21 cellular contexts compared by ENCODE assay signal in genomic region chr1:174812656-174813055, GRCh38.
A peak's percentile ranks its signal among the peaks of the same experiment; 100 is the strongest.
DNase-seq lines count a peak whose midpoint lies in the region; ATAC-seq and TF ChIP-seq lines count a peak whose summit lies in the region.
"Had no signal": no experiment of that assay in that cellular context is flagged by ENCODE, and none has a peak within 500 bp of the region (broad histone marks: within the 10 kb centered on the region; RNA-seq: fewer than 3 reads in every experiment).

No MANE protein-coding gene starts in this region.

- H4K8ac ChIP-seq in mesenchymal stem cell (ENCODE audit: low read length), result no peak overlapping the region

- peak; percentile 19 for DNase-seq in EL
- no peak for DNase-seq in central memory CD8-positive, alpha-beta T cell (ENCODE audit: low spot score in 2 of 2)
- DNase-seq in mesenchymal stem cell, result peak; percentile 4
- no peak for DNase-seq in activated CD4-positive, alpha-beta T cell treated with anti-CD3 and anti-CD28 coated beads, Interleukin-2, amount 50 U/mL, for 1 hour
- no peak for DNase-seq in type B pancreatic cell (ENCODE audit: extremely low spot score, unreplicated experiment)
- DNase-seq in activated CD4-positive, alpha-beta T cell treated with anti-CD3 and anti-CD28 coated beads, Interleukin-2, amount 50 U/mL, for 4 hours, result no peak
- DNase-seq in DMS153 (lab: John Stamatoyannopoulos, UW), result no peak
- DNase-seq: ACHN; left cardiac atrium; nephron progenitor cell; stimulated activated CD8-positive, alpha-beta memory T cell treated with anti-CD3 and anti-CD28 coated beads, Interleukin-4, amount 100 ng/mL, for 48 hours; T-helper 9 cell had no signal

- no peak overlapping the region for H3K23ac ChIP-seq in mesenchymal stem cell (ENCODE audit: low read length in 2 of 2)

- H3K27ac Mint-ChIP-seq in IgD-negative memory B cell (peak overlapping the region in 2 of 3 donors; percentile 2 to 3), type B pancreatic cell (no peak overlapping the region)
- H3K27ac Mint-ChIP-seq in central memory CD8-positive, alpha-beta T cell (ENCODE audit: low read depth), result peak overlapping the region; percentile 37
- H3K27ac Mint-ChIP-seq: dendritic cell treated with granulocyte-macrophage colony-stimulating factor and Interleukin-4, amounts not matched to agents 40 ng/mL and 50 ng/mL, for 4 days; nephron progenitor cell had no signal

- no peak overlapping the region for H3K4me3 ChIP-seq in mesenchymal stem cell (ENCODE audit: insufficient read depth in 1 of 2, low read depth in 1 of 2, low read length in 2 of 2)
- H3K4me3 ChIP-seq: breast epithelium, gastroesophageal sphincter, SK-N-MC, suprapubic skin had no signal

- H3K9me3 Mint-ChIP-seq in IgD-negative memory B cell (no peaks in the 10 kb centered on the region), type B pancreatic cell (no peaks in the 10 kb centered on the region)
- no peaks in the 10 kb centered on the region for H3K9me3 Mint-ChIP-seq in central memory CD8-positive, alpha-beta T cell
- H3K9me3 Mint-ChIP-seq: dendritic cell treated with granulocyte-macrophage colony-stimulating factor and Interleukin-4, amounts not matched to agents 40 ng/mL and 50 ng/mL, for 4 days; nephron progenitor cell had no signal

- no peak overlapping the region for H2BK12ac ChIP-seq in mesenchymal stem cell (ENCODE audit: low read length in 2 of 2)

- H3K4me2 ChIP-seq in mesenchymal stem cell (ENCODE audit: low read length, poor library complexity, severe bottlenecking), result no peak overlapping the region

- no peak overlapping the region for H3K9ac ChIP-seq in mesenchymal stem cell (ENCODE audit: low read length)

- H3K36me3 ChIP-seq in mesenchymal stem cell (ENCODE audit: control insufficient read depth in 1 of 2, insufficient read depth in 2 of 2, low read depth in 1 of 2, low read length in 2 of 2), result no peaks in the 10 kb centered on the region
- H3K36me3 ChIP-seq: breast epithelium, gastroesophageal sphincter, suprapubic skin had no signal

- no peak overlapping the region for H3K4me3 Mint-ChIP-seq in IgD-negative memory B cell
- no peak overlapping the region for H3K4me3 Mint-ChIP-seq in central memory CD8-positive, alpha-beta T cell
- H3K4me3 Mint-ChIP-seq in type B pancreatic cell, result no peak overlapping the region
- H3K4me3 Mint-ChIP-seq: dendritic cell treated with granulocyte-macrophage colony-stimulating factor and Interleukin-4, amounts not matched to agents 40 ng/mL and 50 ng/mL, for 4 days; nephron progenitor cell had no signal

- H2BK15ac ChIP-seq in mesenchymal stem cell (ENCODE audit: low read depth, poor library complexity, severe bottlenecking), result no peak overlapping the region

- no peak overlapping the region for H2BK120ac ChIP-seq in mesenchymal stem cell (ENCODE audit: low read depth, low read length)

- H3K27me3 Mint-ChIP-seq in IgD-negative memory B cell, result no peaks in the 10 kb centered on the region
- H3K27me3 Mint-ChIP-seq in central memory CD8-positive, alpha-beta T cell, result no peaks in the 10 kb centered on the region
- H3K27me3 Mint-ChIP-seq in type B pancreatic cell, result no peaks in the 10 kb centered on the region
- H3K27me3 Mint-ChIP-seq: dendritic cell treated with granulocyte-macrophage colony-stimulating factor and Interleukin-4, amounts not matched to agents 40 ng/mL and 50 ng/mL, for 4 days had no signal

- no peak overlapping the region for H3K27ac ChIP-seq in mesenchymal stem cell (ENCODE audit: low read length, poor library complexity, severe bottlenecking)
- H3K27ac ChIP-seq: breast epithelium, epithelial cell of prostate, gastroesophageal sphincter, SK-N-MC, suprapubic skin had no signal

- no peak for ATAC-seq in central memory CD8-positive, alpha-beta T cell (replicated peaks; ENCODE audit: extremely low read depth, poor library complexity, severe bottlenecking)
- ATAC-seq: activated CD4-positive, CD25-positive, alpha-beta regulatory T cell treated with anti-CD3 and anti-CD28 coated beads, Interleukin-2, amount 50 U/mL, for 24 hours; gastroesophageal sphincter; left cardiac atrium; Panc1 had no signal

- no peaks in the 10 kb centered on the region for H3K27me3 ChIP-seq in mesenchymal stem cell (ENCODE audit: control insufficient read depth in 1 of 2, insufficient read depth in 1 of 2, low read length in 2 of 2)
- H3K27me3 ChIP-seq: breast epithelium, gastroesophageal sphincter, suprapubic skin had no signal

- H3K9me3 ChIP-seq in mesenchymal stem cell (ENCODE audit: control insufficient read depth, low read length), result no peaks in the 10 kb centered on the region
- H3K9me3 ChIP-seq: breast epithelium, gastroesophageal sphincter, suprapubic skin had no signal

- H3K4me1 ChIP-seq in mesenchymal stem cell (ENCODE audit: control insufficient read depth, insufficient read depth, low read depth, low read length), result peaks cover 2% of the 10 kb centered on the region
- H3K4me1 ChIP-seq: breast epithelium, gastroesophageal sphincter had no signal

- no peak overlapping the region for H2AK5ac ChIP-seq in mesenchymal stem cell (ENCODE audit: low read length, severe bottlenecking)

- peaks cover 7% of the 10 kb centered on the region for H3K79me1 ChIP-seq in mesenchymal stem cell (replicated peaks; ENCODE audit: low read length, poor library complexity, severe bottlenecking)

- no peak overlapping the region for H4K91ac ChIP-seq in mesenchymal stem cell (ENCODE audit: low read length)

- H3K14ac ChIP-seq in mesenchymal stem cell (ENCODE audit: low read length in 2 of 2), result no peak overlapping the region

- H3K4ac ChIP-seq in mesenchymal stem cell (ENCODE audit: low read depth in 1 of 2, low read length in 2 of 2), result no peak overlapping the region

- H2AFZ ChIP-seq in mesenchymal stem cell (ENCODE audit: low read depth, low read length), result no peak overlapping the region

- TF ChIP-seq CTCF in type B pancreatic cell (conservative IDR thresholded peaks at IDR 0.05), result no peak

- peaks cover 5% of the 10 kb centered on the region for H3K36me3 Mint-ChIP-seq in IgD-negative memory B cell
- H3K36me3 Mint-ChIP-seq in central memory CD8-positive, alpha-beta T cell (ENCODE audit: insufficient read depth), result peaks cover 8% of the 10 kb centered on the region
- H3K36me3 Mint-ChIP-seq in type B pancreatic cell, result no peaks in the 10 kb centered on the region

- no peak overlapping the region for H2BK5ac ChIP-seq in mesenchymal stem cell (ENCODE audit: low read depth, low read length, poor library complexity, severe bottlenecking)

- H3K4me1 Mint-ChIP-seq in IgD-negative memory B cell, result peaks cover 18 to 29% (median 20%) of the 10 kb centered on the region in 3 donors
- peaks cover 21% of the 10 kb centered on the region for H3K4me1 Mint-ChIP-seq in central memory CD8-positive, alpha-beta T cell
- H3K4me1 Mint-ChIP-seq in type B pancreatic cell (ENCODE audit: unreplicated experiment), result peaks cover 5% of the 10 kb centered on the region

- H3K18ac ChIP-seq in mesenchymal stem cell (ENCODE audit: low read depth in 1 of 2, low read length in 2 of 2), result no peak overlapping the region

Comparison
In these comparisons a context has a peak if more than half of its experiments do, and no peak if none do; other contexts are left out.
1. DNase-seq: peak in EL (single experiment) and mesenchymal stem cell (single experiment); none in central memory CD8-positive, alpha-beta T cell (0 of 2), activated CD4-positive, alpha-beta T cell treated with anti-CD3 and anti-CD28 coated beads, Interleukin-2, amount 50 U/mL, for 1 hour (single experiment), type B pancreatic cell (single experiment), activated CD4-positive, alpha-beta T cell treated with anti-CD3 and anti-CD28 coated beads, Interleukin-2, amount 50 U/mL, for 4 hours (0 of 2) and DMS153 (single experiment).